ENCODE assay signal across 8 cellular contexts in the genomic region with DNA sequence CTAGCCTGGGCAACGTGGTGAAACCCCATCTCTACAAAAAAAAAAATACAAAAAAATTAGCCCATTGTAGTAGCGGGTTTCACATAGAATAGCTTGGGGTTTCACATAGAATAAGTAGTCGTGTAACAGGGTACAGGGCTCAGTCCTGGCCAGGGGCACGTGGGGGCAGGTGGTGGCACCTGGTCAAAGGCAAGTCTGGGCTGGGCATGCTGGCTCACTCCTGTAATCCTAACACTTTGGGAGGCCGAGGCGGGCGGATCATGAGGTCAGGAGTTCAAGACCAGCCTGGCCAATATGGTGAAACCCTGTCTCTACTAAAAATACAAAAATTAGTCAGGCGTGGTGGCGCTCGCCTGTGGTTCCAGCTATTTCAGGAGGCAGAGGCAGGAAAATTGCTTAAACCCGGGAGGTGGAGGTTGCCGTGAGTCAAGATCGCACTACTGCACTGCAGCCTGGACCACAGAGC. TPM values are rescaled to one million over a fixed set of nuclear protein-coding genes. Genes with fewer than 3 reads are reported as not detected.
DNase-seq lines count a peak whose midpoint lies in the region; ATAC-seq and TF ChIP-seq lines count a peak whose summit lies in the region.
"Not testable (repeated sequence)": the region's sequence is repeated elsewhere in the genome, so short reads cannot be mapped to it uniquely, and the experiment has no call there.

No MANE protein-coding gene starts in this region.

- peaks cover 34% of the 10 kb centered on the region for H3K4me1 Mint-ChIP-seq in activated T-helper 2 cell treated with anti-CD3 and anti-CD28 coated beads, Interferon-gamma antibody, Interleukin-2, Interleukin-4, amounts not matched to agents 10 μg/mL and 5 μg/mL and 100 μg/mL, durations not matched to agents 14 hours and 24 hours and 36 hours (ENCODE audit: low read depth)
- peaks cover 26% of the 10 kb centered on the region for H3K4me1 Mint-ChIP-seq in endodermal cell

- not testable (repeated sequence) for H3K27me3 ChIP-seq in PC-3 (ENCODE audit: low read length); endodermal cell (ENCODE audit: control insufficient read depth, insufficient read depth, low read length, poor library complexity, severe bottlenecking); left lung; trophoblast cell (ENCODE audit: insufficient read depth, low read length); upper lobe of left lung

- H3K79me1 ChIP-seq in trophoblast cell (ENCODE audit: low read length): peaks cover 12% of the 10 kb centered on the region

- H3K27me3 Mint-ChIP-seq in activated T-helper 2 cell treated with anti-CD3 and anti-CD28 coated beads, Interferon-gamma antibody, Interleukin-2, Interleukin-4, amounts not matched to agents 10 μg/mL and 5 μg/mL and 100 μg/mL, durations not matched to agents 14 hours and 24 hours and 36 hours (ENCODE audit: low read depth); endodermal cell (ENCODE audit: insufficient read depth): not testable (repeated sequence)

- intact Hi-C loops in PC-3 (cut with micrococcal nuclease): loop anchor here (1.0 to 5.0 kb wide), 2 partner anchors 20 to 36 kb away; no protein-coding TSS in a partner anchor
- intact Hi-C loops in activated T-helper 2 cell treated with anti-CD3 and anti-CD28 coated beads, Interferon-gamma antibody, Interleukin-2, Interleukin-4, amounts not matched to agents 10 μg/mL and 5 μg/mL and 100 μg/mL, durations not matched to agents 14 hours and 24 hours and 36 hours (cut with micrococcal nuclease): loop anchor here (2.0 to 5.0 kb wide), 3 partner anchors 37 to 124 kb away; no protein-coding TSS in a partner anchor
- intact Hi-C loops in left lung (cut with DNase I): not testable (repeated sequence)

- H2AFZ ChIP-seq in PC-3 (ENCODE audit: low read length) (peak overlapping the region; percentile 76; the same call in 1 of the 2 replicates), trophoblast cell (ENCODE audit: insufficient read depth, low read length, poor library complexity) (peak overlapping the region; percentile 26)

- H3K9ac ChIP-seq in PC-3 (ENCODE audit: low read length): peak overlapping the region; percentile 38; the same call in 1 of the 2 replicates
- H3K9ac ChIP-seq in endodermal cell (ENCODE audit: extremely low read depth, low read length, poor library complexity, severe bottlenecking); trophoblast cell (ENCODE audit: low read length): not testable (repeated sequence)

- H3K27ac ChIP-seq in PC-3 (ENCODE audit: low read length) (peak overlapping the region; percentile 41), left lung (peak overlapping the region; percentile 90 to 93), upper lobe of left lung (peak overlapping the region; percentile 98 to 99 (median 98))
- H3K27ac ChIP-seq in endodermal cell (ENCODE audit: low read depth, low read length); trophoblast cell (ENCODE audit: low read depth, low read length): not testable (repeated sequence)

- H3K79me2 ChIP-seq in PC-3 (ENCODE audit: low read length) (peaks cover 44% of the 10 kb centered on the region), trophoblast cell (ENCODE audit: control insufficient read depth, insufficient read depth, low read length, poor library complexity) (peaks cover 25% of the 10 kb centered on the region)

- not testable (repeated sequence) for H3K9me2 ChIP-seq in PC-3 (replicated peaks; ENCODE audit: low read length)

- H4K8ac ChIP-seq in trophoblast cell (ENCODE audit: low read depth, low read length): peak overlapping the region; percentile 71

- TF ChIP-seq CTCF in GM12865 (IDR thresholded peaks at IDR 0.05; ENCODE audit: insufficient read depth, low read depth, low read length, missing control alignments); PC-3 (conservative IDR thresholded peaks at IDR 0.05; ENCODE audit: low read depth, low read length); endodermal cell (conservative IDR thresholded peaks at IDR 0.05); left lung (IDR thresholded peaks at IDR 0.05); upper lobe of left lung (IDR thresholded peaks at IDR 0.05): not testable (repeated sequence)

- H3K4me2 ChIP-seq in PC-3 (ENCODE audit: low read length): peak overlapping the region; percentile 73
- H3K4me2 ChIP-seq in trophoblast cell (ENCODE audit: low read length): peak overlapping the region; percentile 42

- H3K4me3 ChIP-seq in GM12865 (ENCODE audit: low read depth, low read length) (peak overlapping the region; percentile 64), endodermal cell (ENCODE audit: low read length) (peak overlapping the region; percentile 99), left lung (peak overlapping the region; percentile 93 to 99), upper lobe of left lung (peak overlapping the region in 3 of 4 donors; percentile 67 to 100 (median 74))
- not testable (repeated sequence) for H3K4me3 ChIP-seq in PC-3 (ENCODE audit: low read length); trophoblast cell (ENCODE audit: low read depth, low read length)

- not testable (repeated sequence) for H3K23ac ChIP-seq in trophoblast cell (ENCODE audit: low read length)

- peak overlapping the region; percentile 50 for H2BK120ac ChIP-seq in trophoblast cell (ENCODE audit: insufficient read depth, low read length, poor library complexity)

- H4K91ac ChIP-seq in trophoblast cell (ENCODE audit: low read depth, low read length): peak overlapping the region; percentile 78

- POLR2A ChIA-PET in PC-3 (lab: Charles Lee; ENCODE audit: unreplicated experiment): interaction anchor here (0.8 to 0.9 kb wide), 2 partner anchors 9 to 20 kb away, joined by 3 to 6 read pairs; no protein-coding TSS in a partner anchor

- H3K4me3 Mint-ChIP-seq in activated T-helper 2 cell treated with anti-CD3 and anti-CD28 coated beads, Interferon-gamma antibody, Interleukin-2, Interleukin-4, amounts not matched to agents 10 μg/mL and 5 μg/mL and 100 μg/mL, durations not matched to agents 14 hours and 24 hours and 36 hours (ENCODE audit: low read depth): peak overlapping the region; percentile 92
- H3K4me3 Mint-ChIP-seq in endodermal cell: peak overlapping the region; percentile 86

- H3K9me3 ChIP-seq in PC-3 (ENCODE audit: low read length); endodermal cell (ENCODE audit: control insufficient read depth, low read length); left lung; trophoblast cell (ENCODE audit: insufficient read depth, low read depth, low read length); upper lobe of left lung: not testable (repeated sequence)

- not testable (repeated sequence) for H3F3A ChIP-seq in PC-3 (ENCODE audit: low read length, unreplicated experiment)

- H3K27ac Mint-ChIP-seq in activated T-helper 2 cell treated with anti-CD3 and anti-CD28 coated beads, Interferon-gamma antibody, Interleukin-2, Interleukin-4, amounts not matched to agents 10 μg/mL and 5 μg/mL and 100 μg/mL, durations not matched to agents 14 hours and 24 hours and 36 hours: not testable (repeated sequence)
- peak overlapping the region; percentile 94 for H3K27ac Mint-ChIP-seq in endodermal cell

- H2BK5ac ChIP-seq in trophoblast cell (ENCODE audit: low read depth, low read length, poor library complexity): peak overlapping the region; percentile 24

- peaks cover 22% of the 10 kb centered on the region; the same call in 1 of the 2 replicates for H3K4me1 ChIP-seq in PC-3 (ENCODE audit: insufficient read depth, low read length)
- not testable (repeated sequence) for H3K4me1 ChIP-seq in endodermal cell (ENCODE audit: control insufficient read depth, insufficient read depth, low read length)
- peaks cover 18 to 57% of the 10 kb centered on the region in 2 donors for H3K4me1 ChIP-seq in left lung
- peaks cover 2 to 11% of the 10 kb centered on the region in 2 experiments for H3K4me1 ChIP-seq in trophoblast cell (ENCODE audit: control insufficient read depth in 1 of 2, insufficient read depth in 2 of 2, low read length in 2 of 2)
- H3K4me1 ChIP-seq in upper lobe of left lung: peaks cover 22 to 46% (median 27%) of the 10 kb centered on the region in 4 donors

- not testable (repeated sequence) for H3K36me3 ChIP-seq in PC-3 (ENCODE audit: low read depth, low read length); endodermal cell (ENCODE audit: control insufficient read depth, insufficient read depth, low read length); left lung; trophoblast cell (ENCODE audit: control insufficient read depth in 1 of 2, insufficient read depth in 2 of 2, low read length in 2 of 2); upper lobe of left lung

- DNase-seq in GM12865 (ENCODE audit: low read depth): peak; percentile 49
- DNase-seq in PC-3; activated T-helper 2 cell treated with anti-CD3 and anti-CD28 coated beads, Interferon-gamma antibody, Interleukin-2, Interleukin-4, amounts not matched to agents 10 μg/mL and 5 μg/mL and 100 μg/mL, durations not matched to agents 14 hours and 24 hours and 36 hours (ENCODE audit: low spot score); endodermal cell; left lung; trophoblast cell: not testable (repeated sequence)
- DNase-seq in upper lobe of left lung: peak in 1 of 2 donors; percentile 36

- H3K18ac ChIP-seq in trophoblast cell (ENCODE audit: low read length): peak overlapping the region; percentile 79

- H4K20me1 ChIP-seq in PC-3 (ENCODE audit: low read length): peaks cover 25% of the 10 kb centered on the region

- H3K14ac ChIP-seq in trophoblast cell (ENCODE audit: low read length): peak overlapping the region; percentile 31

- not testable (repeated sequence) for TF ChIP-seq EP300 in upper lobe of left lung (IDR thresholded peaks at IDR 0.05)

- peak overlapping the region; percentile 46 for H4K12ac ChIP-seq in trophoblast cell (ENCODE audit: low read depth, low read length)

- H3K36me3 Mint-ChIP-seq in activated T-helper 2 cell treated with anti-CD3 and anti-CD28 coated beads, Interferon-gamma antibody, Interleukin-2, Interleukin-4, amounts not matched to agents 10 μg/mL and 5 μg/mL and 100 μg/mL, durations not matched to agents 14 hours and 24 hours and 36 hours (ENCODE audit: low read depth); endodermal cell (ENCODE audit: low read depth): not testable (repeated sequence)

- H3K4ac ChIP-seq in trophoblast cell (ENCODE audit: low read depth, low read length): peak overlapping the region; percentile 81

- peak overlapping the region; percentile 31 for H2AK5ac ChIP-seq in trophoblast cell (ENCODE audit: low read length)

- BruUV-seq in PC-3 (replicated peaks; lab: Mats Ljungman, UMichigan): TSS peak; percentile 58

- 81 to 87% methylated on average over 7 to 13 of the region's 13 CpGs for WGBS in endodermal cell (ENCODE audit: insufficient coverage in 1 of 2, insufficient read length in 1 of 2), 2 experiments
- WGBS in trophoblast cell (ENCODE audit: extremely low coverage, insufficient coverage, insufficient read length): no CpG with 5 or more reads among the region's 13 CpGs
- WGBS in upper lobe of left lung, 2 donors: 56 to 67% methylated on average over 13 of the region's 13 CpGs

- peak; percentile 4 for ATAC-seq in HG03039 (IDR thresholded peaks at IDR 0.05; ENCODE audit: unreplicated experiment)
- not testable (repeated sequence) for ATAC-seq in PC-3; left lung; upper lobe of left lung (ENCODE audit: low FRiP score in 2 of 2)

- TF ChIP-seq POLR2A in upper lobe of left lung (IDR thresholded peaks at IDR 0.05): not testable (repeated sequence)

- CTCF ChIA-PET in PC-3 (lab: Charles Lee): interaction anchor here (0.7 kb wide), 1 partner anchor 22 kb away, joined by 3 read pairs; no protein-coding TSS in a partner anchor

- H2BK12ac ChIP-seq in trophoblast cell (ENCODE audit: low read length): peak overlapping the region; percentile 27

- not testable (repeated sequence) for H3K9me3 Mint-ChIP-seq in activated T-helper 2 cell treated with anti-CD3 and anti-CD28 coated beads, Interferon-gamma antibody, Interleukin-2, Interleukin-4, amounts not matched to agents 10 μg/mL and 5 μg/mL and 100 μg/mL, durations not matched to agents 14 hours and 24 hours and 36 hours; endodermal cell

RNA-seq across cellular contexts. Expression of gene PSAP, which starts 0.6 kb away (rescaled TPM):
- total RNA-seq in PC-3 (2014; rRNA removed): 334 and 342 TPM in 2 replicates
- total RNA-seq in activated T-helper 2 cell treated with anti-CD3 and anti-CD28 coated beads, Interferon-gamma antibody, Interleukin-2, Interleukin-4, amounts not matched to agents 10 μg/mL and 5 μg/mL and 100 μg/mL, durations not matched to agents 14 hours and 24 hours and 36 hours: 108 and 110 TPM in 2 replicates
- 100 to 1,000 TPM; 456 to 549 TPM for total RNA-seq in endodermal cell
- polyA plus RNA-seq in endodermal cell (2013, experiment 1 of 2): 500 TPM
- polyA plus RNA-seq in endodermal cell (2013, experiment 2 of 2): 448 TPM
- total RNA-seq in left lung: 1,000 to 10,000 TPM; 1,484 to 1,668 TPM
- polyA plus RNA-seq in trophoblast cell (2013): 532 and 555 TPM in 2 replicates
- 1,000 to 10,000 TPM in 3 of 6 donors, 100 to 1,000 TPM in 3; 776 to 2,056 (median 1,236) TPM for total RNA-seq in upper lobe of left lung
